ENCODE assay signal across 13 cellular contexts in the genomic region with DNA sequence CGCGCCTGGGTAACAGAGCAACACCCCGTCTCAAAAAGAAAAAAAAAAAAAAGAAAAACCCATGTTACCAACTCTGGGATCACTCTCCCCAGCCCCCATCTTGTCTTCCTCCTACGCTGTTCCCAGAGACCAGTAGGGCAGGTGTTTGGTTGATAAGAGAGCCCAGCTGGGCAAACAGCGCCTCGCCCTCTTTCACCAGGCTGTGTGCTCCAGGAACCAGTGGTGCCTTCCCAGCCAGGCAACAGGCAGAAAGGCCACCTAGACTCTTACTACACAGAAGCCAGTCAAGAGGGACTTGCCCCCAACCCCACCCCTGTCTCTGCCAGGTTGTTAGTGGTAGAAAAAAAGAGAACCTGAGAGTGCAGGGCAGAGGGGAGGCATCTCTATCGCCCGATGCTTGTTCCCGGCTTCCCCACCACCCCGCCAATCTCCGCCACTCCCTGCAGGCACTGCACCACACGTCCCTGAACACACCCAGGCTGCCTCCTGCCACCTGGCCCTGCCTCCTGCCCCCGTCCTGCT. TPM values are rescaled to one million over a fixed set of nuclear protein-coding genes. Genes with fewer than 3 reads are reported as not detected.
DNase-seq lines count a peak whose midpoint lies in the region; ATAC-seq and TF ChIP-seq lines count a peak whose summit lies in the region.
"Had no signal": no experiment of that assay in that cellular context is flagged by ENCODE, and none has a peak within 500 bp of the region (broad histone marks: within the 10 kb centered on the region; RNA-seq: fewer than 3 reads in every experiment).

No MANE protein-coding gene starts in this region.

- no peak for TF ChIP-seq CTCF in mucosa of descending colon (IDR thresholded peaks at IDR 0.05)

- peak; percentile 80 for ATAC-seq in mucosa of descending colon
- ATAC-seq: WTC11 had no signal

- no peaks in the 10 kb centered on the region for H3K36me3 ChIP-seq in mucosa of descending colon (ENCODE audit: low read depth)
- peaks cover 52% of the 10 kb centered on the region for H3K36me3 ChIP-seq in MG63
- no peaks in the 10 kb centered on the region for H3K36me3 ChIP-seq in GM23248 (ENCODE audit: low read depth)

- H3K4me1 ChIP-seq in mucosa of descending colon (ENCODE audit: low read depth) (peaks cover 63% of the 10 kb centered on the region), GM23248 (ENCODE audit: insufficient read depth) (no peaks in the 10 kb centered on the region)

- no peaks in the 10 kb centered on the region for H3K27me3 ChIP-seq in MG63
- H3K27me3 ChIP-seq in GM23248 (replicated peaks; ENCODE audit: insufficient read depth), result no peaks in the 10 kb centered on the region
- H3K27me3 ChIP-seq: vagina had no signal

- H3K27ac ChIP-seq in GM23248, result no peak overlapping the region
- H3K27ac ChIP-seq: vagina had no signal

- no peaks in the 10 kb centered on the region for H3F3A ChIP-seq in GM23248 (ENCODE audit: insufficient read depth)

- peaks cover 53% of the 10 kb centered on the region for H3K79me2 ChIP-seq in GM23248 (ENCODE audit: insufficient read depth)

- in situ Hi-C loops in GM23248 (cut with MboI), result no loop called here

- intact Hi-C loops in mucosa of descending colon (cut with DNase I, micrococcal nuclease), result no loop called here

- H3K9ac ChIP-seq in GM23248, result no peak overlapping the region

- WGBS in GM23248 (ENCODE audit: low coverage in 1 of 2, low lambda C conversion rate in 2 of 2, missing lambda C conversion rate in 2 of 2), 2 experiments, result 94 to 97% methylated on average over 13 of the region's 13 CpGs

- DNase-seq in CMK (ENCODE audit: low read depth), result peak; percentile 59
- peak; percentile 80 for DNase-seq in NCI-H128 (lab: John Stamatoyannopoulos, UW; ENCODE audit: unreplicated experiment)
- peak; percentile 95 to 96 for DNase-seq in SHP77 (lab: John Stamatoyannopoulos, UW)
- peak; percentile 88 to 92 (median 90) for DNase-seq in mucosa of descending colon
- no peak for DNase-seq in MG63
- DNase-seq in GM23248, result no peak
- DNase-seq in pons (ENCODE audit: low spot score), result no peak
- DNase-seq in H4 (ENCODE audit: low spot score), result no peak
- DNase-seq: amygdala; NCI-H446; stimulated activated CD4-positive, alpha-beta T cell treated with anti-CD3 and anti-CD28 coated beads, Interleukin-2, amount 100 ng/mL, for 48 hours had no signal

- no peak overlapping the region for H2AFZ ChIP-seq in GM23248

- no peak overlapping the region for H3K4me2 ChIP-seq in GM23248 (ENCODE audit: unreplicated experiment)

- H3K9me3 ChIP-seq in mucosa of descending colon (no peaks in the 10 kb centered on the region), MG63 (no peaks in the 10 kb centered on the region), GM23248 (ENCODE audit: low read depth) (no peaks in the 10 kb centered on the region)
- H3K9me3 ChIP-seq: vagina had no signal

- no peaks in the 10 kb centered on the region for H4K20me1 ChIP-seq in GM23248 (ENCODE audit: insufficient read depth)

- H3K4me3 ChIP-seq in mucosa of descending colon (no peak overlapping the region), MG63 (no peak overlapping the region), GM23248 (no peak overlapping the region)
- H3K4me3 ChIP-seq: vagina had no signal

- H3K9me2 ChIP-seq in GM23248 (ENCODE audit: insufficient read depth), result no peaks in the 10 kb centered on the region

RNA-seq across cellular contexts. Expression of gene CTRC, which starts 14.0 kb away (rescaled TPM):
- not detected for total RNA-seq in mucosa of descending colon
- total RNA-seq in MG63 (2014; rRNA removed; shearing (Covaris generic); ENCODE audit: low replicate concordance), result not detected in 2 replicates
- not detected in 2 replicates for total RNA-seq in GM23248 (2014; rRNA removed; shearing (Covaris generic))
- not detected in 2 replicates for polyA plus RNA-seq in GM23248 (2016; fragmentation: Nextera tagmentation; extraction: Ambion mirVana)
- total RNA-seq in H4 (2014; rRNA removed; shearing (Covaris generic)), result 0.15 and 0.43 TPM in 2 replicates
- total RNA-seq: vagina had no signal

RNA-seq across cellular contexts. Expression of gene EFHD2, which starts 14.5 kb away (rescaled TPM):
- 100 to 1,000 TPM in 2 of 3 donors, 10 to 100 TPM in 1; 89.5 to 197 (median 154) TPM for total RNA-seq in mucosa of descending colon
- total RNA-seq in MG63 (2014; rRNA removed; shearing (Covaris generic); ENCODE audit: low replicate concordance), result 69.5 and 92.0 TPM in 2 replicates
- 49.9 and 56.3 TPM in 2 replicates for total RNA-seq in GM23248 (2014; rRNA removed; shearing (Covaris generic))
- polyA plus RNA-seq in GM23248 (2016; fragmentation: Nextera tagmentation; extraction: Ambion mirVana), result 53.1 and 56.1 TPM in 2 replicates
- 30.8 and 33.5 TPM in 2 replicates for total RNA-seq in H4 (2014; rRNA removed; shearing (Covaris generic))

RNA-seq across cellular contexts. Expression of gene CELA2A, which starts 32.3 kb away (rescaled TPM):
- not detected for total RNA-seq in mucosa of descending colon
- not detected in 2 replicates for total RNA-seq in MG63 (2014; rRNA removed; shearing (Covaris generic); ENCODE audit: low replicate concordance)
- total RNA-seq in GM23248 (2014; rRNA removed; shearing (Covaris generic)), result not detected in 2 replicates
- not detected in 2 replicates for polyA plus RNA-seq in GM23248 (2016; fragmentation: Nextera tagmentation; extraction: Ambion mirVana)
- not detected in 2 replicates for total RNA-seq in H4 (2014; rRNA removed; shearing (Covaris generic))
- total RNA-seq: vagina had no signal

RNA-seq across cellular contexts. Expression of gene CELA2B, which starts 51.7 kb away (rescaled TPM):
- not detected for total RNA-seq in mucosa of descending colon
- not detected in 2 replicates for total RNA-seq in MG63 (2014; rRNA removed; shearing (Covaris generic); ENCODE audit: low replicate concordance)
- not detected in 2 replicates for total RNA-seq in GM23248 (2014; rRNA removed; shearing (Covaris generic))
- polyA plus RNA-seq in GM23248 (2016; fragmentation: Nextera tagmentation; extraction: Ambion mirVana), result not detected in 2 replicates
- not detected in 2 replicates for total RNA-seq in H4 (2014; rRNA removed; shearing (Covaris generic))
- total RNA-seq: vagina, WTC11 had no signal

Comparison
In these comparisons a context has a peak if more than half of its experiments do, and no peak if none do; other contexts are left out.
1. DNase-seq: peak in CMK (single experiment), NCI-H128 (single experiment), SHP77 (2 of 2) and mucosa of descending colon (3 of 3); none in MG63 (single experiment), GM23248 (single experiment), pons (single experiment) and H4 (single experiment).